Comparison of ENCODE assay signal across 9 cellular contexts in genomic region chr16:57938936-57939871, GRCh38. TPM values are rescaled to one million over a fixed set of nuclear protein-coding genes. Genes with fewer than 3 reads are reported as not detected.
DNase-seq lines count a peak whose midpoint lies in the region; ATAC-seq and TF ChIP-seq lines count a peak whose summit lies in the region.
"Had no signal": no experiment of that assay in that cellular context is flagged by ENCODE, and none has a peak within 500 bp of the region (broad histone marks: within the 10 kb centered on the region; RNA-seq: fewer than 3 reads in every experiment).

No MANE protein-coding gene starts in this region.

- no peaks in the 10 kb centered on the region for H3F3A ChIP-seq in MM.1S (ENCODE audit: insufficient read depth, low read length)

- no peak overlapping the region for H3K4me3 Mint-ChIP-seq in activated T-helper 17 cell treated with anti-CD3 and anti-CD28 coated beads, Interleukin-2, amount 50 U/mL, for 72 hours
- H3K4me3 Mint-ChIP-seq: activated CD4-positive, alpha-beta T cell treated with anti-CD3 and anti-CD28 coated beads, Interleukin-2, amount 10 ng/mL, durations not matched to agents 24 days and 14 days had no signal

- TF ChIP-seq CTCF in MM.1S (IDR thresholded peaks at IDR 0.05; ENCODE audit: low read length) (peak; percentile 36), lower lobe of right lung (IDR thresholded peaks at IDR 0.05) (peak; percentile 15)

- no peak overlapping the region for H3K4me2 ChIP-seq in MM.1S (ENCODE audit: low read depth, low read length)

- no peaks in the 10 kb centered on the region for H3K79me2 ChIP-seq in MM.1S (ENCODE audit: low read length)

- POLR2A ChIA-PET in HEK293T (lab: Yijun Ruan, JAX) = no interaction called here

- CTCF ChIA-PET in HEK293T (lab: Yijun Ruan, JAX) = interaction anchor here (1.2 kb wide), 1 partner anchor 11 kb away, joined by 5 read pairs; no protein-coding TSS in a partner anchor

- H3K27ac ChIP-seq in MM.1S (ENCODE audit: low read length) (no peak overlapping the region), lower lobe of right lung (peak overlapping the region; percentile 60)

- H3K27me3 ChIP-seq in MM.1S (replicated peaks; ENCODE audit: insufficient read depth, low read length) (no peaks in the 10 kb centered on the region), lower lobe of right lung (ENCODE audit: low read depth) (no peaks in the 10 kb centered on the region)

- DNase-seq in AG08396 (ENCODE audit: low spot score) (peak; percentile 58), MM.1S (no peak), dedifferentiated amniotic fluid mesenchymal stem cell (ENCODE audit: extremely low spot score) (peak; percentile 33), lower lobe of right lung (peak; percentile 83), HEK293T (ENCODE audit: extremely low spot score) (no peak)
- DNase-seq: activated CD4-positive, alpha-beta T cell treated with anti-CD3 and anti-CD28 coated beads, Interleukin-2, amount 10 ng/mL, durations not matched to agents 24 days and 14 days had no signal

- no peaks in the 10 kb centered on the region for H3K9me3 Mint-ChIP-seq in activated T-helper 17 cell treated with anti-CD3 and anti-CD28 coated beads, Interleukin-2, amount 50 U/mL, for 72 hours
- H3K9me3 Mint-ChIP-seq: activated CD4-positive, alpha-beta T cell treated with anti-CD3 and anti-CD28 coated beads, Interleukin-2, amount 10 ng/mL, durations not matched to agents 24 days and 14 days had no signal

- no peak overlapping the region for H3K27ac Mint-ChIP-seq in activated T-helper 17 cell treated with anti-CD3 and anti-CD28 coated beads, Interleukin-2, amount 50 U/mL, for 72 hours
- H3K27ac Mint-ChIP-seq: activated CD4-positive, alpha-beta T cell treated with anti-CD3 and anti-CD28 coated beads, Interleukin-2, amount 10 ng/mL, durations not matched to agents 24 days and 14 days had no signal

- H2AFZ ChIP-seq in MM.1S (ENCODE audit: low read length) = no peak overlapping the region

- intact Hi-C loops in lower lobe of right lung (cut with DNase I) = no loop called here

- H3K36me3 ChIP-seq in MM.1S (replicated peaks; ENCODE audit: insufficient read depth, low read length) (no peaks in the 10 kb centered on the region), lower lobe of right lung (no peaks in the 10 kb centered on the region)

- no peaks in the 10 kb centered on the region for H3K36me3 Mint-ChIP-seq in activated T-helper 17 cell treated with anti-CD3 and anti-CD28 coated beads, Interleukin-2, amount 50 U/mL, for 72 hours (ENCODE audit: low read depth)

- no peaks in the 10 kb centered on the region for H3K9me2 ChIP-seq in MM.1S (replicated peaks; ENCODE audit: insufficient read depth, low read length)

- H3K4me1 Mint-ChIP-seq in activated T-helper 17 cell treated with anti-CD3 and anti-CD28 coated beads, Interleukin-2, amount 50 U/mL, for 72 hours = no peaks in the 10 kb centered on the region
- H3K4me1 Mint-ChIP-seq: activated CD4-positive, alpha-beta T cell treated with anti-CD3 and anti-CD28 coated beads, Interleukin-2, amount 10 ng/mL, durations not matched to agents 24 days and 14 days had no signal

- no peak overlapping the region for H3K9ac ChIP-seq in MM.1S (ENCODE audit: low read length)

- ATAC-seq in lower lobe of right lung (peak; percentile 92), GM18858 (IDR thresholded peaks at IDR 0.05; ENCODE audit: unreplicated experiment) (no peak), GM21360 (IDR thresholded peaks at IDR 0.05; ENCODE audit: unreplicated experiment) (no peak)
- no peak for ATAC-seq in activated T-helper 17 cell treated with anti-CD3 and anti-CD28 coated beads, Interleukin-2, amount 50 U/mL, for 72 hours (replicated peaks)

- H3K27me3 Mint-ChIP-seq in activated T-helper 17 cell treated with anti-CD3 and anti-CD28 coated beads, Interleukin-2, amount 50 U/mL, for 72 hours = no peaks in the 10 kb centered on the region

- no peaks in the 10 kb centered on the region for H3K4me1 ChIP-seq in MM.1S (ENCODE audit: low read length)
- peaks cover 16% of the 10 kb centered on the region for H3K4me1 ChIP-seq in lower lobe of right lung

- H3K4me3 ChIP-seq in MM.1S (ENCODE audit: low read length) = no peak overlapping the region
- H3K4me3 ChIP-seq in lower lobe of right lung = no peak overlapping the region

- H4K20me1 ChIP-seq in MM.1S (ENCODE audit: insufficient read depth, low read length) = no peaks in the 10 kb centered on the region

- H3K9me3 ChIP-seq in MM.1S (replicated peaks; ENCODE audit: insufficient read depth, low read length) (no peaks in the 10 kb centered on the region), lower lobe of right lung (no peaks in the 10 kb centered on the region)

TF ChIP-seq in HEK293T, 16 proteins besides CTCF, POLR2A, EP300 and RAD21:
- TF ChIP-seq ARNT (IDR thresholded peaks at IDR 0.05) = no peak

RNA-seq across cellular contexts. Expression of gene CNGB1, which starts 31.7 kb away (rescaled TPM):
- total RNA-seq in lower lobe of right lung = 0.35 TPM
- not detected for total RNA-seq in activated T-helper 17 cell treated with anti-CD3 and anti-CD28 coated beads, Interleukin-2, amount 50 U/mL, for 72 hours
- total RNA-seq: activated CD4-positive, alpha-beta T cell treated with anti-CD3 and anti-CD28 coated beads, Interleukin-2, amount 10 ng/mL, durations not matched to agents 24 days and 14 days had no signal

Comparison
In these comparisons a context has a peak if more than half of its experiments do, and no peak if none do; other contexts are left out.
1. DNase-seq: peak in AG08396 (single experiment), dedifferentiated amniotic fluid mesenchymal stem cell (single experiment) and lower lobe of right lung (single experiment); none in MM.1S (single experiment) and HEK293T (single experiment).
2. ATAC-seq: peak in lower lobe of right lung (2 of 2); none in GM18858 (single experiment), activated T-helper 17 cell treated with anti-CD3 and anti-CD28 coated beads, Interleukin-2, amount 50 U/mL, for 72 hours (single experiment) and GM21360 (single experiment).